22 cellular contexts compared by ENCODE assay signal in genomic region chr13:49693191-49693733, GRCh38. TPM values are rescaled to one million over a fixed set of nuclear protein-coding genes. Genes with fewer than 3 reads are reported as not detected.
DNase-seq lines count a peak whose midpoint lies in the region; ATAC-seq and TF ChIP-seq lines count a peak whose summit lies in the region.
"Had no signal": no experiment of that assay in that cellular context is flagged by ENCODE, and none has a peak within 500 bp of the region (broad histone marks: within the 10 kb centered on the region; RNA-seq: fewer than 3 reads in every experiment).

No MANE protein-coding gene starts in this region.

- H3K4me1 ChIP-seq in heart right ventricle, result peaks cover 0 to 22% (median 9%) of the 10 kb centered on the region in 9 donors
- H3K4me1 ChIP-seq: parathyroid adenoma had no signal

- 87 to 99% methylated on average over 4 of the region's 4 CpGs for WGBS in heart right ventricle, 2 donors

- peak overlapping the region; percentile 62 for H3K4me3 Mint-ChIP-seq in CD4-positive, alpha-beta T cell
- H3K4me3 Mint-ChIP-seq in chondrocyte (ENCODE audit: unreplicated experiment), result no peak overlapping the region
- H3K4me3 Mint-ChIP-seq: activated CD4-positive, alpha-beta T cell treated with anti-CD3 and anti-CD28 coated beads, Interleukin-2, amount 10 ng/mL, durations not matched to agents 24 days and 14 days; central memory CD8-positive, alpha-beta T cell had no signal

- H3K4me1 Mint-ChIP-seq in CD4-positive, alpha-beta T cell (ENCODE audit: low read depth), result peaks cover 35% of the 10 kb centered on the region
- H3K4me1 Mint-ChIP-seq in chondrocyte (ENCODE audit: low read depth), result peaks cover 36% of the 10 kb centered on the region

- intact Hi-C loops in CD4-positive, alpha-beta T cell (cut with DNase I, micrococcal nuclease), result loop anchor here in 1 of 2 experiments (10.0 kb wide), 3 partner anchors 248 to 718 kb away; partner anchors contain the start of genes CAB39L, FNDC3A and SETDB2
- intact Hi-C loops in heart right ventricle (cut with DNase I), result loop anchor here in 4 of 10 donors (5.0 to 10.0 kb wide), 2 partner anchors 99 to 242 kb away; partner anchors contain the start of genes KPNA3 (in 3 of the 4) and SPRYD7 (in 1 of the 4)

- H3K9me3 Mint-ChIP-seq in CD4-positive, alpha-beta T cell, result no peaks in the 10 kb centered on the region
- no peaks in the 10 kb centered on the region for H3K9me3 Mint-ChIP-seq in chondrocyte (ENCODE audit: low read depth)
- H3K9me3 Mint-ChIP-seq: activated CD4-positive, alpha-beta T cell treated with anti-CD3 and anti-CD28 coated beads, Interleukin-2, amount 10 ng/mL, durations not matched to agents 24 days and 14 days; activated T-helper 2 cell treated with anti-CD3 and anti-CD28 coated beads, Interferon-gamma antibody, Interleukin-2, Interleukin-4, amounts not matched to agents 10 μg/mL and 5 μg/mL and 100 μg/mL, durations not matched to agents 14 hours and 24 hours and 36 hours; central memory CD8-positive, alpha-beta T cell; effector memory CD8-positive, alpha-beta T cell had no signal

- no peak overlapping the region for H3K4me3 ChIP-seq in heart right ventricle
- H3K4me3 ChIP-seq: hepatocyte, sigmoid colon, tibial artery had no signal

- TF ChIP-seq CTCF in CD4-positive, alpha-beta T cell (IDR thresholded peaks at IDR 0.05), result no peak
- TF ChIP-seq CTCF in chondrocyte (IDR thresholded peaks at IDR 0.05), result no peak
- no peak for TF ChIP-seq CTCF in heart right ventricle (IDR thresholded peaks at IDR 0.05)

- CTCF ChIA-PET in CD4-positive, alpha-beta T cell (lab: Charles Lee), result no interaction called here

- H3K27me3 ChIP-seq in CD4-positive, alpha-beta T cell (ENCODE audit: control insufficient read depth, insufficient read depth, low read length), result no peaks in the 10 kb centered on the region
- H3K27me3 ChIP-seq in heart right ventricle, result no peaks in the 10 kb centered on the region
- H3K27me3 ChIP-seq: hepatocyte, sigmoid colon, tibial artery had no signal

- H3K27me3 Mint-ChIP-seq in CD4-positive, alpha-beta T cell, result no peaks in the 10 kb centered on the region
- H3K27me3 Mint-ChIP-seq in chondrocyte (ENCODE audit: low read depth), result no peaks in the 10 kb centered on the region
- H3K27me3 Mint-ChIP-seq: activated CD4-positive, alpha-beta T cell treated with anti-CD3 and anti-CD28 coated beads, Interleukin-2, amount 10 ng/mL, durations not matched to agents 24 days and 14 days; central memory CD8-positive, alpha-beta T cell; effector memory CD8-positive, alpha-beta T cell had no signal

- no peak overlapping the region for H3K27ac Mint-ChIP-seq in CD4-positive, alpha-beta T cell
- peak overlapping the region; percentile 62 for H3K27ac Mint-ChIP-seq in chondrocyte (ENCODE audit: unreplicated experiment)
- H3K27ac Mint-ChIP-seq: activated CD4-positive, alpha-beta T cell treated with anti-CD3 and anti-CD28 coated beads, Interleukin-2, amount 10 ng/mL, durations not matched to agents 24 days and 14 days; activated T-helper 2 cell treated with anti-CD3 and anti-CD28 coated beads, Interferon-gamma antibody, Interleukin-2, Interleukin-4, amounts not matched to agents 10 μg/mL and 5 μg/mL and 100 μg/mL, durations not matched to agents 14 hours and 24 hours and 36 hours; effector memory CD8-positive, alpha-beta T cell had no signal

- H3K9me3 ChIP-seq in CD4-positive, alpha-beta T cell (ENCODE audit: control insufficient read depth, low read length), result no peaks in the 10 kb centered on the region
- no peaks in the 10 kb centered on the region for H3K9me3 ChIP-seq in heart right ventricle
- H3K9me3 ChIP-seq: sigmoid colon, tibial artery had no signal

- POLR2A ChIA-PET in CD4-positive, alpha-beta T cell (lab: Charles Lee), result interaction anchor here (1.4 kb wide), 1 partner anchor 100 kb away, joined by 4 read pairs; the partner anchor contains the start of gene KPNA3

- peaks cover 0 to 14% (median 6%) of the 10 kb centered on the region in 9 donors for H3K36me3 ChIP-seq in heart right ventricle

- no peak for ATAC-seq in CD4-positive, alpha-beta T cell (ENCODE audit: poor library complexity)
- ATAC-seq in heart right ventricle, result no peak
- ATAC-seq: effector memory CD8-positive, alpha-beta T cell had no signal

- H3K36me3 Mint-ChIP-seq in CD4-positive, alpha-beta T cell (ENCODE audit: low read depth), result no peaks in the 10 kb centered on the region
- peaks cover 4% of the 10 kb centered on the region for H3K36me3 Mint-ChIP-seq in chondrocyte (ENCODE audit: low read depth)

- no peak for DNase-seq in CD4-positive, alpha-beta T cell
- peak; percentile 27 for DNase-seq in HT1080 (ENCODE audit: low read depth)
- no peak for DNase-seq in chondrocyte (ENCODE audit: low spot score)
- peak; percentile 68 to 73 for DNase-seq in lung microvascular endothelial cell (ENCODE audit: low read depth in 2 of 2)
- DNase-seq in stimulated activated CD4-positive, alpha-beta T cell treated with anti-CD3 and anti-CD28 coated beads, Interleukin-4, amount 100 ng/mL, for 1 hour, result no peak
- DNase-seq in amniotic stem cell (lab: John Stamatoyannopoulos, UW), result no peak
- DNase-seq in NCI-H1930 (lab: John Stamatoyannopoulos, UW), result no peak
- no peak for DNase-seq in heart right ventricle
- DNase-seq: activated CD4-positive, alpha-beta T cell treated with anti-CD3 and anti-CD28 coated beads, Interleukin-2, amount 10 ng/mL, durations not matched to agents 24 days and 14 days; effector memory CD8-positive, alpha-beta T cell; KBM-7; NCI-H1092 treated with DMSO at 0.1 percent for 48 hours; NCI-H2081; NCI-H510A treated with DMSO at 0.1 percent for 48 hours; sigmoid colon; stimulated activated CD4-positive, alpha-beta T cell treated with anti-CD3 and anti-CD28 coated beads, Interleukin-1b, Interleukin-23, amount 100 ng/mL, for 48 hours; stimulated activated naive CD4-positive, alpha-beta T cell treated with Interleukin-2 at 50 U/mL for 16 hours; tibial artery had no signal

- H3K27ac ChIP-seq in CD4-positive, alpha-beta T cell (ENCODE audit: low read depth, low read length), result no peak overlapping the region
- no peak overlapping the region for H3K27ac ChIP-seq in heart right ventricle
- H3K27ac ChIP-seq: hepatocyte, parathyroid adenoma, sigmoid colon, tibial artery had no signal

RNA-seq across cellular contexts. Expression of gene EBPL, which starts 2.0 kb away (rescaled TPM):
- 10 to 100 TPM; 22.3 to 23.2 TPM for total RNA-seq in CD4-positive, alpha-beta T cell
- total RNA-seq in HT1080 (2014; rRNA removed; shearing (Covaris generic)), result 147 and 152 TPM in 2 replicates
- polyA plus RNA-seq in HT1080 (2015; cell fraction: cytosol; rRNA removed), result 125 and 130 TPM in 2 replicates
- polyA plus RNA-seq in HT1080 (2015; cell fraction: nucleus; rRNA removed), result 48.7 and 49.2 TPM in 2 replicates
- 22.9 to 27.3 TPM (median 23.8 TPM) in 3 replicates for total RNA-seq in chondrocyte
- 82.8 and 102 TPM in 2 replicates for total RNA-seq in lung microvascular endothelial cell
- total RNA-seq in heart right ventricle, result 1 to 10 TPM; 3.4 to 7.5 (median 5.6) TPM
- 10 to 100 TPM in 1 of 2 donors, 1 to 10 TPM in 1; 9.7 to 12.1 TPM for polyA plus RNA-seq in heart right ventricle

Comparison
In these comparisons a context has a peak if more than half of its experiments do, and no peak if none do; other contexts are left out.
1. DNase-seq: peak in HT1080 (single experiment) and lung microvascular endothelial cell (2 of 2); none in CD4-positive, alpha-beta T cell (0 of 10), chondrocyte (single experiment), stimulated activated CD4-positive, alpha-beta T cell treated with anti-CD3 and anti-CD28 coated beads, Interleukin-4, amount 100 ng/mL, for 1 hour (single experiment), amniotic stem cell (single experiment), NCI-H1930 (0 of 2) and heart right ventricle (0 of 2).